Comparison of ENCODE assay signal across 8 cellular contexts in the genomic region with DNA sequence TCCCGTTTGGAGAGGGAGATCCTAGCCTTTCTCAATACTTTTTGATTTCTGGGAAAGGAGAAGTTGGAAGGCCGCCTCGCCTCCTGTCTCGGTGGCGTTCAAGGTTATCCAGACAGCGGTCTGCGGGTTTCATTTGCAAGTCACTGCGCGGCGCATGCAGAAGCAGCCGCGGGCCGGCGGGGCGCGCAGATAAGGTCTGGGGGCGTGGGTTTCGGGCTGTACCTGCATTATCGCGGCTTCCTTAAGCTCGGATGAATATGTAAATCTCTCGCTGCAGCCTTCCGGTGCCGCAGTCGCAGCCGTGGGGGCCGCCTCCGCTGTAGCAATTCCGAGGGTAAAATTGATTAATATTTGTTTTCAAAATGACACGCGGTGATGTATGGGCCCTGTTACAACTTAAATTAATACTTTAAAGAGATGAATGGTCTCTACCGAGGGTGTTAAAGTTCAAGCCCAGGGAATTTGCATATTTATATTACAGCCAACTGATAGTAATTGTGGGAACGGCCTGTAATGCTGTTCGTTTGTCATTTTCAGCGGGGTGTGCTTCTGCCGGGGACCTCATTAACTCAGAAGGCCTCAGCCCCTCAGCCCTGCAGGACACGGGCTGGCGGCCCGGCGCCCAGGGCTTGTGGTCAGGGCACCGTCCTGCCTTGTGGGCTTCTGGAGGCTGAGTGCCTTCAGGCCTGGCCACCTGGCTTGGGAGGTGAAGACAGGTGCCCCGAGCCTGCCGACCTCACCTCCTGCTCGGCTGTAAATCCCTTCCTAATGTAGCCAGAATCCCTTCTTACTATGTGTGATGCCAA.
DNase-seq lines count a peak whose midpoint lies in the region; ATAC-seq and TF ChIP-seq lines count a peak whose summit lies in the region.

No MANE protein-coding gene starts in this region.

- H3K4me3 Mint-ChIP-seq in WTC11 (peak overlapping the region; percentile 60), progenitor cell of endocrine pancreas (ENCODE audit: low read depth) (peak overlapping the region; percentile 56)

- H3K36me3 Mint-ChIP-seq in WTC11 (no peaks in the 10 kb centered on the region), progenitor cell of endocrine pancreas (ENCODE audit: insufficient read depth) (no peaks in the 10 kb centered on the region)

- no peaks in the 10 kb centered on the region for H3K4me1 ChIP-seq in OCI-LY7 (ENCODE audit: insufficient read depth, low read length, poor library complexity, severe bottlenecking)

- intact Hi-C loops in OCI-LY7 (cut with micrococcal nuclease; ENCODE audit: unreplicated experiment): no loop called here

- no peaks in the 10 kb centered on the region for H3K79me2 ChIP-seq in OCI-LY7 (ENCODE audit: insufficient read depth, low read depth, low read length)

- no peak overlapping the region for H2AFZ ChIP-seq in OCI-LY7 (ENCODE audit: low read length)

- H3K27ac Mint-ChIP-seq in WTC11 (no peak overlapping the region), progenitor cell of endocrine pancreas (no peak overlapping the region)

- H3K9me3 Mint-ChIP-seq in WTC11: no peaks in the 10 kb centered on the region
- H3K9me3 Mint-ChIP-seq in progenitor cell of endocrine pancreas (ENCODE audit: low read depth): no peaks in the 10 kb centered on the region

- no peak for TF ChIP-seq CTCF in WTC11 (IDR thresholded peaks at IDR 0.05)
- TF ChIP-seq CTCF in coronary artery (IDR thresholded peaks at IDR 0.05): no peak
- TF ChIP-seq CTCF in progenitor cell of endocrine pancreas (IDR thresholded peaks at IDR 0.05; ENCODE audit: unreplicated experiment): no peak
- no peak for TF ChIP-seq CTCF in OCI-LY7 (conservative IDR thresholded peaks at IDR 0.05; ENCODE audit: low read length)

- DNase-seq in CMK (ENCODE audit: low read depth) (peak; percentile 82), WTC11 (ENCODE audit: low spot score) (peak; percentile 66), coronary artery (ENCODE audit: low spot score) (no peak), progenitor cell of endocrine pancreas (ENCODE audit: low spot score, unreplicated experiment) (peak; percentile 8), medulla oblongata (ENCODE audit: extremely low spot score) (no peak), NCI-H510A (lab: John Stamatoyannopoulos, UW) (no peak), OCI-LY7 (ENCODE audit: low spot score) (no peak)

- peak; percentile 79 for ATAC-seq in WTC11
- ATAC-seq in GM21390 (IDR thresholded peaks at IDR 0.05; ENCODE audit: unreplicated experiment): no peak

- no peaks in the 10 kb centered on the region for H3K9me3 ChIP-seq in OCI-LY7 (ENCODE audit: low read length)

- CTCF ChIA-PET in WTC11 (lab: Charles Lee): interaction anchor here (0.6 to 2.2 kb wide), 6 partner anchors 35 to 313 kb away, joined by 3 to 16 read pairs (median 4); partner anchors contain the start of gene CYLD
- CTCF ChIA-PET in OCI-LY7 (lab: Charles Lee; ENCODE audit: unreplicated experiment): no interaction called here

- peak overlapping the region; percentile 56 for H3K4me3 ChIP-seq in coronary artery
- H3K4me3 ChIP-seq in OCI-LY7 (ENCODE audit: low read depth, low read length, poor library complexity, severe bottlenecking): no peak overlapping the region

- BruUV-seq in OCI-LY7 (replicated peaks; lab: Mats Ljungman, UMichigan): no TSS peak

- POLR2A ChIA-PET in WTC11 (lab: Charles Lee): no interaction called here
- POLR2A ChIA-PET in OCI-LY7 (lab: Charles Lee): no interaction called here

- H4K20me1 ChIP-seq in OCI-LY7 (ENCODE audit: insufficient read depth, low read length): no peaks in the 10 kb centered on the region

- H3K36me3 ChIP-seq in OCI-LY7 (ENCODE audit: insufficient read depth, low read length): no peaks in the 10 kb centered on the region

- H3K27me3 Mint-ChIP-seq in WTC11 (ENCODE audit: low read depth) (peaks cover 11% of the 10 kb centered on the region), progenitor cell of endocrine pancreas (peaks cover 53% of the 10 kb centered on the region)

- H3K4me1 Mint-ChIP-seq in WTC11 (peaks cover 27% of the 10 kb centered on the region), progenitor cell of endocrine pancreas (ENCODE audit: low read depth) (peaks cover 20% of the 10 kb centered on the region)

- H3K9me2 ChIP-seq in OCI-LY7 (ENCODE audit: insufficient read depth, low read length): no peaks in the 10 kb centered on the region

- H3K27ac ChIP-seq in coronary artery (no peak overlapping the region), OCI-LY7 (ENCODE audit: low read depth, low read length, poor library complexity, severe bottlenecking) (no peak overlapping the region)

- no peak overlapping the region for H3K4me2 ChIP-seq in OCI-LY7 (ENCODE audit: low read length)

TF ChIP-seq in WTC11, 78 proteins besides CTCF, POLR2A, EP300 and RAD21:
- TF ChIP-seq ZBTB43 (CRISPR knock-in tag; IDR thresholded peaks at IDR 0.05) (no peak), FOXJ3 (CRISPR knock-in tag; IDR thresholded peaks at IDR 0.05; ENCODE audit: borderline replicate concordance) (no peak), ERG (CRISPR knock-in tag; IDR thresholded peaks at IDR 0.05) (no peak)
- TF ChIP-seq, protein P1, sequence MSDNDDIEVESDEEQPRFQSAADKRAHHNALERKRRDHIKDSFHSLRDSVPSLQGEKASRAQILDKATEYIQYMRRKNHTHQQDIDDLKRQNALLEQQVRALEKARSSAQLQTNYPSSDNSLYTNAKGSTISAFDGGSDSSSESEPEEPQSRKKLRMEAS (CRISPR knock-in tag; IDR thresholded peaks at IDR 0.05): 0 out of 2 replicates have a peak, but pooled peaks have one; percentile 23

Comparison
In these comparisons a context has a peak if more than half of its experiments do, and no peak if none do; other contexts are left out.
1. DNase-seq: peak in CMK (single experiment), WTC11 (single experiment) and progenitor cell of endocrine pancreas (single experiment); none in coronary artery (single experiment), medulla oblongata (single experiment), NCI-H510A (single experiment) and OCI-LY7 (single experiment).